ENCODE assay signal across 8 cellular contexts in genomic region chr15:34039506-34040123, GRCh38. TPM values are rescaled to one million over a fixed set of nuclear protein-coding genes. Genes with fewer than 3 reads are reported as not detected.
DNase-seq lines count a peak whose midpoint lies in the region; ATAC-seq and TF ChIP-seq lines count a peak whose summit lies in the region.

No MANE protein-coding gene starts in this region.

- H3K9me3 ChIP-seq in CD4-positive, CD25-positive, alpha-beta regulatory T cell (ENCODE audit: control insufficient read depth in 2 of 2, low read length in 2 of 2): no peaks in the 10 kb centered on the region
- H3K9me3 ChIP-seq in lower lobe of right lung: no peaks in the 10 kb centered on the region

- H3K36me3 ChIP-seq in CD4-positive, CD25-positive, alpha-beta regulatory T cell (ENCODE audit: control insufficient read depth, insufficient read depth, low read length): no peaks in the 10 kb centered on the region
- no peaks in the 10 kb centered on the region for H3K36me3 ChIP-seq in lower lobe of right lung

- ATAC-seq in CD4-positive, CD25-positive, alpha-beta regulatory T cell (ENCODE audit: low read depth in 2 of 2): no peak
- ATAC-seq in GM21515 (IDR thresholded peaks at IDR 0.05; ENCODE audit: unreplicated experiment) (peak; percentile 35), lower lobe of right lung (peak in 1 of 2 donors; percentile 2)
- peak; percentile 82 for ATAC-seq in stimulated activated naive CD8-positive, alpha-beta T cell treated with anti-CD3 and anti-CD28 coated beads, Interleukin-15, Interleukin-2, amounts not matched to agents 100 U/mL and 50 U/mL, for 24 hours

- peaks cover 0 to 1% (median 0%) of the 10 kb centered on the region in 7 donors for H3K9me3 Mint-ChIP-seq in CD4-positive, CD25-positive, alpha-beta regulatory T cell

- no peaks in the 10 kb centered on the region for H3K36me3 Mint-ChIP-seq in CD4-positive, CD25-positive, alpha-beta regulatory T cell

- in situ Hi-C loops in astrocyte of the cerebellum (cut with HindIII; ENCODE audit: low sequenced_read_pairs): no loop called here

- H3K4me1 Mint-ChIP-seq in CD4-positive, CD25-positive, alpha-beta regulatory T cell: peaks cover 9 to 25% (median 13%) of the 10 kb centered on the region in 4 donors

- intact Hi-C loops in lower lobe of right lung (cut with DNase I): no loop called here

- TF ChIP-seq CTCF in astrocyte of the cerebellum (IDR thresholded peaks at IDR 0.05; ENCODE audit: low read depth, low read length, missing control alignments): no peak
- no peak for TF ChIP-seq CTCF in lower lobe of right lung (IDR thresholded peaks at IDR 0.05)

- peak in 1 of 3 donors; percentile 62 for DNase-seq in CD4-positive, CD25-positive, alpha-beta regulatory T cell
- DNase-seq in NOMO-1 treated with dmso at 0.1 percent for 144 hours (lab: John Stamatoyannopoulos, UW; ENCODE audit: unreplicated experiment): peak; percentile 41
- DNase-seq in astrocyte of the cerebellum (ENCODE audit: low read depth): no peak
- DNase-seq in lower lobe of right lung: no peak
- DNase-seq in stimulated activated naive CD8-positive, alpha-beta T cell treated with anti-CD3 and anti-CD28 coated beads, Interleukin-15, Interleukin-2, amounts not matched to agents 100 U/mL and 50 U/mL, for 24 hours: peak; percentile 52
- DNase-seq in HT-29 (ENCODE audit: low spot score): no peak
- DNase-seq in AG20443 (ENCODE audit: low spot score): no peak

- no peaks in the 10 kb centered on the region for H3K27me3 ChIP-seq in CD4-positive, CD25-positive, alpha-beta regulatory T cell (ENCODE audit: control insufficient read depth, insufficient read depth, low read length)
- H3K27me3 ChIP-seq in lower lobe of right lung (ENCODE audit: low read depth): no peaks in the 10 kb centered on the region

- peak overlapping the region; percentile 37 for H3K27ac ChIP-seq in CD4-positive, CD25-positive, alpha-beta regulatory T cell (ENCODE audit: insufficient read depth, low read length, poor library complexity, severe bottlenecking)
- peak overlapping the region; percentile 89 for H3K27ac ChIP-seq in lower lobe of right lung

- no peaks in the 10 kb centered on the region for H3K27me3 Mint-ChIP-seq in CD4-positive, CD25-positive, alpha-beta regulatory T cell

- H3K4me3 Mint-ChIP-seq in CD4-positive, CD25-positive, alpha-beta regulatory T cell: peak overlapping the region; percentile 76 to 98 (median 94)

- peak overlapping the region; percentile 77 for H3K4me3 ChIP-seq in CD4-positive, CD25-positive, alpha-beta regulatory T cell (ENCODE audit: low read depth, low read length)
- H3K4me3 ChIP-seq in astrocyte of the cerebellum (ENCODE audit: low read depth, low read length) (peak overlapping the region; percentile 84), lower lobe of right lung (peak overlapping the region; percentile 92)

- peak overlapping the region; percentile 64 to 97 (median 95) for H3K27ac Mint-ChIP-seq in CD4-positive, CD25-positive, alpha-beta regulatory T cell

- H3K4me1 ChIP-seq in CD4-positive, CD25-positive, alpha-beta regulatory T cell (ENCODE audit: control insufficient read depth, insufficient read depth, low read length, poor library complexity, severe bottlenecking): peaks cover 16% of the 10 kb centered on the region
- peaks cover 18% of the 10 kb centered on the region for H3K4me1 ChIP-seq in lower lobe of right lung

RNA-seq across cellular contexts. Expression of gene AVEN, which starts 0.6 kb away (rescaled TPM):
- total RNA-seq in CD4-positive, CD25-positive, alpha-beta regulatory T cell: 9.5 TPM
- polyA plus RNA-seq in CD4-positive, CD25-positive, alpha-beta regulatory T cell: 10 to 100 TPM in 1 of 4 donors, 1 to 10 TPM in 3; 4.5 to 11.5 (median 7.8) TPM
- 8.9 TPM for total RNA-seq in lower lobe of right lung
- total RNA-seq in HT-29 (2014; rRNA removed; shearing (Covaris generic)): 11.9 and 15.0 TPM in 2 replicates

Comparison
In these comparisons a context has a peak if more than half of its experiments do, and no peak if none do; other contexts are left out.
1. ATAC-seq: peak in GM21515 (single experiment) and stimulated activated naive CD8-positive, alpha-beta T cell treated with anti-CD3 and anti-CD28 coated beads, Interleukin-15, Interleukin-2, amounts not matched to agents 100 U/mL and 50 U/mL, for 24 hours (single experiment); none in CD4-positive, CD25-positive, alpha-beta regulatory T cell (0 of 2).
2. DNase-seq: peak in NOMO-1 treated with dmso at 0.1 percent for 144 hours (single experiment) and stimulated activated naive CD8-positive, alpha-beta T cell treated with anti-CD3 and anti-CD28 coated beads, Interleukin-15, Interleukin-2, amounts not matched to agents 100 U/mL and 50 U/mL, for 24 hours (single experiment); none in astrocyte of the cerebellum (single experiment), lower lobe of right lung (single experiment), HT-29 (single experiment) and AG20443 (single experiment).
3. Peak in every context shown above with its lines, with median percentiles within 50 percentile points of each other: H3K4me3 ChIP-seq.